9 cellular contexts compared by ENCODE assay signal in the genomic region with DNA sequence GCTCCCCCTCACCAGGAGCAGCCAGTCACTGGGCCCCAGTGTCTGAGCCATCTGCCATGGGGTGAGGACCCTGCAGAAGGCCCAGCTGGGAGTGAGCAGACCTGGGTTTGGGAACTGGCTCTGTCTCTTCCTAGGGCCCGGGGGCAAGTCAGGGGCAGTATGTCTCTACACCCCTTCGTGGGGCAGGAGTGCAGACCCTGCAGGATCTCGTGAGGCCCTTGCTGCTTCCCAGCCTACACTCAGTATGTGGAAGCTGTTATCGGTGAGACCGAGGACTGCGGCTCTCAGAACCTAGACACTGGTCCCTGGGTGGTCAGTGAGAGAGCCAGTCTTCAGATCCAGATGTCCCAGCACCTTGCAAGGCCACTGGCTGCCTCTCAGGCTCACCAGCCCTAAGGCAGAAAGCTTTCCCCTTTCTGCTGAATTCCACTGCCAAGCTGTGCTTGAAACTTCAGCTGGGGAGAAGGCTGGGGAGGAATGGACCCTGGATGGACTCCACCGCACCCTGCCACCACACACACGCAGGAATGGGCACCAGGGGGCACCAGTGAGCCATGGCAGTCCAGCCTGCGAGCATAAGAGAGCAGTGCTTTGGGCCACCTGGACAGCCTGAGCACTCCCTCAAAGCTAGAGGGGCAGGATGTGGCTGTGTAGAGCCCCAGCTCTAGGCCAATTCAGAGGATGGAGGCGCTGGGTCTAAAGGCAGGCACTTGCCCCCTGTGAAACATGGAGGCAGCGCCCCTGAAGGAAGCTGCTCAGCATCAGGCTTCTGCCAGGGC. TPM values are rescaled to one million over a fixed set of nuclear protein-coding genes. Genes with fewer than 3 reads are reported as not detected.
A peak's percentile ranks its signal among the peaks of the same experiment; 100 is the strongest.
DNase-seq lines count a peak whose midpoint lies in the region; ATAC-seq and TF ChIP-seq lines count a peak whose summit lies in the region.
"Had no signal": no experiment of that assay in that cellular context is flagged by ENCODE, and none has a peak within 500 bp of the region (broad histone marks: within the 10 kb centered on the region; RNA-seq: fewer than 3 reads in every experiment).

No MANE protein-coding gene starts in this region.

- H3K27me3 Mint-ChIP-seq in Calu3 (ENCODE audit: unreplicated experiment) = no peaks in the 10 kb centered on the region
- peaks cover 0 to 10% of the 10 kb centered on the region in 2 donors for H3K27me3 Mint-ChIP-seq in natural killer cell treated with Interleukin-12 subunit alpha and Interleukin-12 subunit beta and Interleukin-15 and Interleukin-18, amount 100 ng/mL, for 72 hours

- no peaks in the 10 kb centered on the region for H3K79me2 ChIP-seq in OCI-LY1 (ENCODE audit: insufficient read depth, low read length)

- CTCF ChIA-PET in Calu3 (lab: Charles Lee) = interaction anchor here (0.6 to 2.5 kb wide), 10 partner anchors 28 to 74 kb away, joined by 3 to 30 read pairs (median 5); a partner anchor contains a TSS

- no peaks in the 10 kb centered on the region; the same call in 1 of the 2 replicates for H3K27me3 ChIP-seq in OCI-LY1 (ENCODE audit: insufficient read depth, low read length)

- no peaks in the 10 kb centered on the region for H4K20me1 ChIP-seq in OCI-LY1 (ENCODE audit: insufficient read depth, low read length)

- peak; percentile 94 for DNase-seq in Calu3
- peak; percentile 72 for DNase-seq in activated T-cell treated with anti-CD3 and anti-CD28 coated beads for 48 hours (ENCODE audit: low read depth)
- peak; percentile 69 for DNase-seq in fibroblast of gingiva (ENCODE audit: low read depth)
- DNase-seq in natural killer cell treated with Interleukin-12 subunit alpha and Interleukin-12 subunit beta and Interleukin-15 and Interleukin-18, amount 100 ng/mL, for 72 hours (ENCODE audit: low spot score) = peak; percentile 89
- DNase-seq in stimulated activated naive CD4-positive, alpha-beta T cell (lab: John Stamatoyannopoulos, UW) = peak; percentile 41 to 79 (median 66)

- no peaks in the 10 kb centered on the region for H3K9me3 ChIP-seq in OCI-LY1 (ENCODE audit: low read length)

- no peaks in the 10 kb centered on the region for H3K4me1 ChIP-seq in OCI-LY1 (ENCODE audit: insufficient read depth, low read length, severe bottlenecking)

- H2AFZ ChIP-seq in OCI-LY1 (ENCODE audit: low read length) = no peak overlapping the region

- no peak overlapping the region for H3K27ac Mint-ChIP-seq in Calu3 (ENCODE audit: unreplicated experiment)
- no peak overlapping the region for H3K27ac Mint-ChIP-seq in natural killer cell treated with Interleukin-12 subunit alpha and Interleukin-12 subunit beta and Interleukin-15 and Interleukin-18, amount 100 ng/mL, for 72 hours

- no peak overlapping the region for H3K4me3 Mint-ChIP-seq in Calu3 (ENCODE audit: low read depth, unreplicated experiment)
- H3K4me3 Mint-ChIP-seq in natural killer cell treated with Interleukin-12 subunit alpha and Interleukin-12 subunit beta and Interleukin-15 and Interleukin-18, amount 100 ng/mL, for 72 hours = no peak overlapping the region

- peaks cover 17% of the 10 kb centered on the region for H3K4me1 Mint-ChIP-seq in Calu3 (ENCODE audit: low read depth, unreplicated experiment)
- H3K4me1 Mint-ChIP-seq in natural killer cell treated with Interleukin-12 subunit alpha and Interleukin-12 subunit beta and Interleukin-15 and Interleukin-18, amount 100 ng/mL, for 72 hours (ENCODE audit: low read depth in 2 of 2) = peaks cover 25 to 31% of the 10 kb centered on the region in 2 donors

- H3K9ac ChIP-seq in OCI-LY1 (ENCODE audit: low read length) = no peak overlapping the region

- intact Hi-C loops in Calu3 (cut with micrococcal nuclease; ENCODE audit: unreplicated experiment) = loop anchor here (1.0 to 10.0 kb wide), 4 partner anchors 43 to 302 kb away; no protein-coding TSS in a partner anchor

- no peak overlapping the region for H3K4me3 ChIP-seq in OCI-LY1 (ENCODE audit: low read depth, low read length, poor library complexity, severe bottlenecking)

- H3K36me3 Mint-ChIP-seq in Calu3 (ENCODE audit: insufficient read depth, unreplicated experiment) = no peaks in the 10 kb centered on the region
- H3K36me3 Mint-ChIP-seq in natural killer cell treated with Interleukin-12 subunit alpha and Interleukin-12 subunit beta and Interleukin-15 and Interleukin-18, amount 100 ng/mL, for 72 hours = no peaks in the 10 kb centered on the region

- H3F3A ChIP-seq in OCI-LY1 (ENCODE audit: insufficient read depth, low read length) = no peaks in the 10 kb centered on the region

- no peak overlapping the region for H3K4me2 ChIP-seq in OCI-LY1 (ENCODE audit: low read length)

- H3K9me3 Mint-ChIP-seq in Calu3 (ENCODE audit: low read depth, unreplicated experiment) = no peaks in the 10 kb centered on the region
- H3K9me3 Mint-ChIP-seq in natural killer cell treated with Interleukin-12 subunit alpha and Interleukin-12 subunit beta and Interleukin-15 and Interleukin-18, amount 100 ng/mL, for 72 hours = no peaks in the 10 kb centered on the region

- no peaks in the 10 kb centered on the region for H3K9me2 ChIP-seq in OCI-LY1 (ENCODE audit: low read depth, low read length)

- H3K36me3 ChIP-seq in OCI-LY1 (ENCODE audit: insufficient read depth, low read length) = no peaks in the 10 kb centered on the region

- peak; percentile 93 for TF ChIP-seq CTCF in Calu3 (IDR thresholded peaks at IDR 0.05; ENCODE audit: unreplicated experiment)
- TF ChIP-seq CTCF in OCI-LY1 (IDR thresholded peaks at IDR 0.05; ENCODE audit: low read length) = peak; percentile 91

- BruUV-seq in Calu3 (replicated peaks; lab: Mats Ljungman, UMichigan) = no TSS peak

- H3K27ac ChIP-seq in OCI-LY1 (ENCODE audit: low read depth, low read length, poor library complexity, severe bottlenecking) = no peak overlapping the region
- H3K27ac ChIP-seq: epithelial cell of prostate had no signal

- ATAC-seq in GM19438 (IDR thresholded peaks at IDR 0.05; ENCODE audit: low read depth, unreplicated experiment) = peak; percentile 96
- ATAC-seq in HG03457 (IDR thresholded peaks at IDR 0.05; ENCODE audit: unreplicated experiment) = peak; percentile 93
- peak; percentile 90 to 92 for ATAC-seq in natural killer cell treated with Interleukin-12 subunit alpha and Interleukin-12 subunit beta and Interleukin-15 and Interleukin-18, amount 100 ng/mL, for 72 hours

RNA-seq across cellular contexts. Expression of a gene that starts 21.4 kb away (rescaled TPM):
- total RNA-seq in Calu3 (2022) = not detected in 2 replicates
- total RNA-seq in natural killer cell treated with Interleukin-12 subunit alpha and Interleukin-12 subunit beta and Interleukin-15 and Interleukin-18, amount 100 ng/mL, for 72 hours = not detected

RNA-seq across cellular contexts. Expression of a gene that starts 27.1 kb away (rescaled TPM):
- total RNA-seq in Calu3 (2022) = 2.2 and 2.4 TPM in 2 replicates
- total RNA-seq in natural killer cell treated with Interleukin-12 subunit alpha and Interleukin-12 subunit beta and Interleukin-15 and Interleukin-18, amount 100 ng/mL, for 72 hours = 10 to 100 TPM in 1 of 2 donors, 1 to 10 TPM in 1; 9.3 to 44.9 TPM

RNA-seq across cellular contexts. Expression of a gene that starts 46.1 kb away (rescaled TPM):
- 11.1 and 16.5 TPM in 2 replicates for total RNA-seq in Calu3 (2022)
- total RNA-seq in natural killer cell treated with Interleukin-12 subunit alpha and Interleukin-12 subunit beta and Interleukin-15 and Interleukin-18, amount 100 ng/mL, for 72 hours = under 1 TPM; 0.31 to 0.53 TPM
